ENCODE assay signal across 31 cellular contexts in the genomic region with DNA sequence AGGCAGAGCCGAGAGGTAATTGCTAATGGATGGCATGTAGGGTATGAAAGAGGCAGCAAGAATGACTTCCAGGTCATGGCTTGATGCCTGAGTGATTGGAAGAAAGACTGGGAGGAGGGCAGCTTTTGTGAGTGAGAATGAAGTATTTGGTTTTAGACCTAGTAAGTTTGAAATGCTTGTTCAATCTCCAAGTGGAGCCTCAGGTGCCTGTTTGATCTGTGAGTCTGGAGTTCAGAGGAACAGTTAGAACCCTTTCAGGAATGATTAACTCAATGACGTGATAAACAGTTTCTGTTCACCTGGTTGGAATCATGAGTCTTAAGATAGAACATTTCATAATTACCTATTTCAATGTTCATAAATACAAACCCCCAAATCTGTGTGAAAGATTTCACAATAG. TPM values are rescaled to one million over a fixed set of nuclear protein-coding genes. Genes with fewer than 3 reads are reported as not detected.
"Had no signal": no experiment of that assay in that cellular context is flagged by ENCODE, and none has a peak within 500 bp of the region (broad histone marks: within the 10 kb centered on the region; RNA-seq: fewer than 3 reads in every experiment).

No MANE protein-coding gene starts in this region.

- H3K4me3 ChIP-seq: esophagus squamous epithelium, heart right ventricle, testis, transverse colon, vagina had no signal

- H3K27me3 Mint-ChIP-seq: activated B cell treated with CpG ODN at 0.5 μM for 24 hours had no signal

- H3K27ac ChIP-seq: epithelial cell of prostate, esophagus squamous epithelium, parathyroid adenoma, testis, transverse colon, vagina had no signal

- H3K9me3 ChIP-seq: esophagus squamous epithelium, heart right ventricle, testis, transverse colon, vagina had no signal

- H3K27ac Mint-ChIP-seq: activated B cell treated with CpG ODN at 0.5 μM for 24 hours; activated CD4-positive, alpha-beta T cell treated with anti-CD3 and anti-CD28 coated beads for 36 hours; activated CD8-positive, alpha-beta memory T cell treated with anti-CD3 and anti-CD28 coated beads, Interleukin-2, amount 10 ng/mL, durations not matched to agents 7 days and 5 days; activated CD8-positive, alpha-beta T cell treated with anti-CD3 and anti-CD28 coated beads, Interleukin-2, amount 10 ng/mL, durations not matched to agents 7 days and 5 days; activated naive CD4-positive, alpha-beta T cell treated with anti-CD3 and anti-CD28 coated beads, Interleukin-2, amount 50 U/mL, for 24 hours; activated naive CD8-positive, alpha-beta T cell treated with anti-CD3 and anti-CD28 coated beads, Interleukin-2, amount 50 U/mL, for 24 hours; activated T-helper 2 cell treated with anti-CD3 and anti-CD28 coated beads, Interferon-gamma antibody, Interleukin-2, Interleukin-4, amounts not matched to agents 10 μg/mL and 5 μg/mL and 100 μg/mL, durations not matched to agents 14 hours and 24 hours and 36 hours; mesothelial cell of epicardium; naive thymus-derived CD4-positive, alpha-beta T cell had no signal

- H3K27me3 ChIP-seq: esophagus squamous epithelium, heart right ventricle, testis, transverse colon, vagina had no signal

- ATAC-seq: activated CD4-positive, alpha-beta T cell treated with anti-CD3 and anti-CD28 coated beads for 36 hours; activated CD8-positive, alpha-beta memory T cell treated with anti-CD3 and anti-CD28 coated beads, Interleukin-2, amount 10 ng/mL, durations not matched to agents 7 days and 5 days; activated CD8-positive, alpha-beta T cell treated with anti-CD3 and anti-CD28 coated beads, Interleukin-2, amount 10 ng/mL, durations not matched to agents 7 days and 5 days; activated naive CD8-positive, alpha-beta T cell treated with anti-CD3 and anti-CD28 coated beads, Interleukin-2, amount 50 U/mL, for 24 hours; left cardiac atrium; naive thymus-derived CD4-positive, alpha-beta T cell; right cardiac atrium; SK-N-SH treated with all-trans-retinoic acid at 6 μM for 48 hours; stimulated activated naive CD8-positive, alpha-beta T cell treated with anti-CD3 and anti-CD28 coated beads, Interleukin-15, Interleukin-2, amounts not matched to agents 100 U/mL and 50 U/mL, for 24 hours had no signal

- DNase-seq: activated B cell treated with CpG ODN at 0.5 μM for 24 hours; activated CD4-positive, alpha-beta T cell treated with anti-CD3 and anti-CD28 coated beads for 36 hours; activated CD8-positive, alpha-beta memory T cell treated with anti-CD3 and anti-CD28 coated beads, Interleukin-2, amount 10 ng/mL, durations not matched to agents 7 days and 5 days; activated CD8-positive, alpha-beta T cell treated with anti-CD3 and anti-CD28 coated beads, Interleukin-2, amount 10 ng/mL, durations not matched to agents 7 days and 5 days; activated naive CD8-positive, alpha-beta T cell treated with anti-CD3 and anti-CD28 coated beads, Interleukin-2, amount 50 U/mL, for 24 hours; activated T-cell treated with anti-CD3 and anti-CD28 coated beads, Interleukin-2, amount 50 U/mL, for 48 hours; dermis blood vessel endothelial cell; effector CD8-positive, alpha-beta T cell; esophagus squamous epithelium; foreskin melanocyte; heart right ventricle; islet precursor cell; left cardiac atrium; naive thymus-derived CD4-positive, alpha-beta T cell; nucleus accumbens; right cardiac atrium; stimulated activated CD4-positive, alpha-beta T cell treated with anti-CD3 and anti-CD28 coated beads, Interleukin-12 subunit alpha, Interleukin-12 subunit beta, amount 100 ng/mL, for 4 hours; stimulated activated CD4-positive, alpha-beta T cell treated with anti-CD3 and anti-CD28 coated beads, Interleukin-4, amount 100 ng/mL, for 1 hour; stimulated activated naive CD8-positive, alpha-beta T cell treated with anti-CD3 and anti-CD28 coated beads, Interleukin-15, Interleukin-2, amounts not matched to agents 100 U/mL and 50 U/mL, for 24 hours; testis; transverse colon had no signal

- H3K4me3 Mint-ChIP-seq: activated B cell treated with CpG ODN at 0.5 μM for 24 hours; activated CD4-positive, alpha-beta T cell treated with anti-CD3 and anti-CD28 coated beads for 36 hours; activated CD8-positive, alpha-beta memory T cell treated with anti-CD3 and anti-CD28 coated beads, Interleukin-2, amount 10 ng/mL, durations not matched to agents 7 days and 5 days; activated CD8-positive, alpha-beta T cell treated with anti-CD3 and anti-CD28 coated beads, Interleukin-2, amount 10 ng/mL, durations not matched to agents 7 days and 5 days; activated naive CD4-positive, alpha-beta T cell treated with anti-CD3 and anti-CD28 coated beads, Interleukin-2, amount 50 U/mL, for 24 hours; activated naive CD8-positive, alpha-beta T cell treated with anti-CD3 and anti-CD28 coated beads, Interleukin-2, amount 50 U/mL, for 24 hours; mesothelial cell of epicardium; naive thymus-derived CD4-positive, alpha-beta T cell; neural crest cell had no signal

- H3K4me1 ChIP-seq: esophagus squamous epithelium, parathyroid adenoma, testis, transverse colon, vagina had no signal

- H3K4me1 Mint-ChIP-seq: activated B cell treated with CpG ODN at 0.5 μM for 24 hours; activated CD4-positive, alpha-beta T cell treated with anti-CD3 and anti-CD28 coated beads for 36 hours; activated CD8-positive, alpha-beta memory T cell treated with anti-CD3 and anti-CD28 coated beads, Interleukin-2, amount 10 ng/mL, durations not matched to agents 7 days and 5 days; activated naive CD4-positive, alpha-beta T cell treated with anti-CD3 and anti-CD28 coated beads, Interleukin-2, amount 50 U/mL, for 24 hours; activated naive CD8-positive, alpha-beta T cell treated with anti-CD3 and anti-CD28 coated beads, Interleukin-2, amount 50 U/mL, for 24 hours; naive thymus-derived CD4-positive, alpha-beta T cell; neural crest cell had no signal

- H3K36me3 Mint-ChIP-seq: activated CD8-positive, alpha-beta memory T cell treated with anti-CD3 and anti-CD28 coated beads, Interleukin-2, amount 10 ng/mL, durations not matched to agents 7 days and 5 days; activated naive CD4-positive, alpha-beta T cell treated with anti-CD3 and anti-CD28 coated beads, Interleukin-2, amount 50 U/mL, for 24 hours had no signal

- H3K36me3 ChIP-seq: esophagus squamous epithelium, transverse colon had no signal

RNA-seq across cellular contexts. Expression of a gene that starts 10.4 kb away (rescaled TPM):
- total RNA-seq: activated B cell treated with CpG ODN at 0.5 μM for 24 hours; activated CD4-positive, alpha-beta T cell treated with anti-CD3 and anti-CD28 coated beads for 36 hours; activated CD8-positive, alpha-beta memory T cell treated with anti-CD3 and anti-CD28 coated beads, Interleukin-2, amount 10 ng/mL, durations not matched to agents 7 days and 5 days; activated CD8-positive, alpha-beta T cell treated with anti-CD3 and anti-CD28 coated beads, Interleukin-2, amount 10 ng/mL, durations not matched to agents 7 days and 5 days; activated T-helper 2 cell treated with anti-CD3 and anti-CD28 coated beads, Interferon-gamma antibody, Interleukin-2, Interleukin-4, amounts not matched to agents 10 μg/mL and 5 μg/mL and 100 μg/mL, durations not matched to agents 14 hours and 24 hours and 36 hours; naive thymus-derived CD4-positive, alpha-beta T cell; pulmonary artery endothelial cell; T-helper 2 cell treated with Interferon-gamma antibody and Interleukin-4, amounts not matched to agents 100 ng/mL and 5 ng/mL, for 36 hours had no signal
- polyA plus RNA-seq: naive thymus-derived CD4-positive, alpha-beta T cell had no signal
